Comparison of ENCODE assay signal across 8 cellular contexts in genomic region chr18:57353940-57354461, GRCh38. TPM values are rescaled to one million over a fixed set of nuclear protein-coding genes. Genes with fewer than 3 reads are reported as not detected.
DNase-seq lines count a peak whose midpoint lies in the region; ATAC-seq, FAIRE-seq and TF ChIP-seq lines count a peak whose summit lies in the region.

No MANE protein-coding gene starts in this region.

- peak; percentile 46 for DNase-seq in activated naive CD4-positive, alpha-beta T cell treated with anti-CD3 and anti-CD28 coated beads, Interleukin-2, amount 10 ng/mL, durations not matched to agents 7 days and 5 days
- DNase-seq in activated naive CD4-positive, alpha-beta T cell treated with anti-CD3 and anti-CD28 coated beads, Interleukin-2, amount 50 U/mL, for 16 hours: no peak
- DNase-seq in activated CD4-positive, alpha-beta memory T cell treated with anti-CD3 and anti-CD28 coated beads for 36 hours: peak; percentile 19
- peak; percentile 60 for DNase-seq in left ventricle myocardium superior
- DNase-seq in sciatic nerve (ENCODE audit: low spot score): no peak
- no peak for DNase-seq in H54 (ENCODE audit: insufficient read length, low spot score)
- no peak for DNase-seq in stimulated activated naive CD4-positive, alpha-beta T cell (lab: John Stamatoyannopoulos, UW)
- no peak for DNase-seq in NCI-H1436 (lab: John Stamatoyannopoulos, UW)

- no peak for TF ChIP-seq POLR2A in H54 (IDR thresholded peaks at IDR 0.05; ENCODE audit: low read depth, low read length)

- H3K9me3 Mint-ChIP-seq in activated naive CD4-positive, alpha-beta T cell treated with anti-CD3 and anti-CD28 coated beads, Interleukin-2, amount 10 ng/mL, durations not matched to agents 7 days and 5 days: no peaks in the 10 kb centered on the region
- H3K9me3 Mint-ChIP-seq in activated CD4-positive, alpha-beta memory T cell treated with anti-CD3 and anti-CD28 coated beads for 36 hours: peaks cover 2% of the 10 kb centered on the region

- POLR2A ChIA-PET in activated CD4-positive, alpha-beta memory T cell treated with anti-CD3 and anti-CD28 coated beads for 36 hours (lab: Charles Lee): no interaction called here

- no peak overlapping the region for H3K4me3 Mint-ChIP-seq in activated naive CD4-positive, alpha-beta T cell treated with anti-CD3 and anti-CD28 coated beads, Interleukin-2, amount 10 ng/mL, durations not matched to agents 7 days and 5 days
- H3K4me3 Mint-ChIP-seq in activated CD4-positive, alpha-beta memory T cell treated with anti-CD3 and anti-CD28 coated beads for 36 hours: no peak overlapping the region

- no peaks in the 10 kb centered on the region for H3K36me3 Mint-ChIP-seq in activated naive CD4-positive, alpha-beta T cell treated with anti-CD3 and anti-CD28 coated beads, Interleukin-2, amount 10 ng/mL, durations not matched to agents 7 days and 5 days
- H3K36me3 Mint-ChIP-seq in activated CD4-positive, alpha-beta memory T cell treated with anti-CD3 and anti-CD28 coated beads for 36 hours: no peaks in the 10 kb centered on the region

- intact Hi-C loops in activated CD4-positive, alpha-beta memory T cell treated with anti-CD3 and anti-CD28 coated beads for 36 hours (cut with micrococcal nuclease): loop anchor here (5.0 kb wide), 1 partner anchor 83 kb away; the partner anchor contains the start of gene ONECUT2
- intact Hi-C loops in left ventricle myocardium superior (cut with micrococcal nuclease) (no loop called here), sciatic nerve (cut with DNase I) (no loop called here)

- ATAC-seq in left ventricle myocardium superior (peak; percentile 78), sciatic nerve (peak; percentile 46)

- H3K27ac Mint-ChIP-seq in activated naive CD4-positive, alpha-beta T cell treated with anti-CD3 and anti-CD28 coated beads, Interleukin-2, amount 10 ng/mL, durations not matched to agents 7 days and 5 days: no peak overlapping the region
- no peak overlapping the region for H3K27ac Mint-ChIP-seq in activated CD4-positive, alpha-beta memory T cell treated with anti-CD3 and anti-CD28 coated beads for 36 hours

- no peak for FAIRE-seq in H54 (lab: Jason Lieb, UNC)

- H3K27me3 Mint-ChIP-seq in activated naive CD4-positive, alpha-beta T cell treated with anti-CD3 and anti-CD28 coated beads, Interleukin-2, amount 10 ng/mL, durations not matched to agents 7 days and 5 days: peaks cover 40% of the 10 kb centered on the region
- H3K27me3 Mint-ChIP-seq in activated CD4-positive, alpha-beta memory T cell treated with anti-CD3 and anti-CD28 coated beads for 36 hours: peaks cover 36% of the 10 kb centered on the region

- H3K4me1 Mint-ChIP-seq in activated naive CD4-positive, alpha-beta T cell treated with anti-CD3 and anti-CD28 coated beads, Interleukin-2, amount 10 ng/mL, durations not matched to agents 7 days and 5 days: no peaks in the 10 kb centered on the region
- H3K4me1 Mint-ChIP-seq in activated CD4-positive, alpha-beta memory T cell treated with anti-CD3 and anti-CD28 coated beads for 36 hours (ENCODE audit: low read depth): no peaks in the 10 kb centered on the region

- CTCF ChIA-PET in activated naive CD4-positive, alpha-beta T cell treated with anti-CD3 and anti-CD28 coated beads, Interleukin-2, amount 10 ng/mL, durations not matched to agents 7 days and 5 days (lab: Charles Lee): no interaction called here
- CTCF ChIA-PET in activated CD4-positive, alpha-beta memory T cell treated with anti-CD3 and anti-CD28 coated beads for 36 hours (lab: Charles Lee): no interaction called here

RNA-seq across cellular contexts. Expression of gene ST8SIA3, which starts 1.6 kb away (rescaled TPM):
- total RNA-seq in activated CD4-positive, alpha-beta memory T cell treated with anti-CD3 and anti-CD28 coated beads for 36 hours: not detected
- not detected for total RNA-seq in left ventricle myocardium superior
- total RNA-seq in sciatic nerve: not detected

Comparison
In these comparisons a context has a peak if more than half of its experiments do, and no peak if none do; other contexts are left out.
1. DNase-seq: peak in activated naive CD4-positive, alpha-beta T cell treated with anti-CD3 and anti-CD28 coated beads, Interleukin-2, amount 10 ng/mL, durations not matched to agents 7 days and 5 days (single experiment), activated CD4-positive, alpha-beta memory T cell treated with anti-CD3 and anti-CD28 coated beads for 36 hours (single experiment) and left ventricle myocardium superior (single experiment); none in activated naive CD4-positive, alpha-beta T cell treated with anti-CD3 and anti-CD28 coated beads, Interleukin-2, amount 50 U/mL, for 16 hours (single experiment), sciatic nerve (single experiment), H54 (single experiment), stimulated activated naive CD4-positive, alpha-beta T cell (0 of 6) and NCI-H1436 (single experiment).